In the genomic region with DNA sequence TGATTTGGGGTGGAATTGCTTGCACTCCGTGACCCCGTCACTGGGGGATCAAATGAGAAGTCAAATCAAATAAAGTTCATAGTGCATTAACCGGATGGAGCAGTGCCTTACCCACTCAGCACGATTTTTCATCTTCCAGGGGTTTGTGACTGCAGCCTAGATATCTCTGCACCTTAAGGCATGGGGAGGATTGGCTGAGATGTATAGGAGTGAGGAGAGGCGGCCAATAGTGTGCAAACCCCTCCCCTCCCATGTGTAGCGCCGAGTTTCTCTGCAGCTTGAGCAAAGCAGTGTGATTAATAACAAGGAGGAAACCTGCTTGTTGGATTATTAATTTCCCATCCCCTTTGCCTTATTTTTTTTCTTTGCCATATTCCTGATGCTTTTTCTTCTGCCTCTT, we compare ENCODE assay signal across 21 cellular contexts.
"Had no signal": no experiment of that assay in that cellular context is flagged by ENCODE, and none has a peak within 500 bp of the region (broad histone marks: within the 10 kb centered on the region; RNA-seq: fewer than 3 reads in every experiment).

No MANE protein-coding gene starts in this region.

- H3K27ac ChIP-seq: RWPE1 had no signal

- DNase-seq: KBM-7, MV-4-11, NCI-H1048, NCI-H1105, NCI-H1417, NCI-H1436 treated with DMSO at 0.1 percent for 48 hours, NCI-H1694, NCI-H187 treated with DMSO at 0.1 percent for 48 hours, NCI-H2029 treated with DMSO at 0.1 percent for 48 hours, NCI-H2171 treated with DMSO at 0.1 percent for 48 hours, NCI-H345, NCI-H446 treated with DMSO at 0.1 percent for 48 hours, NCI-H510A treated with DMSO at 0.1 percent for 48 hours, NCI-H526, PC-3, SHP77, SK-N-SH, SW 1271, T-cell had no signal

- ATAC-seq: Panc1, PC-3, T-cell had no signal
